In genomic region chr1:212414328-212415106, GRCh38 we compare ENCODE assay signal across 1 cellular context.
TF ChIP-seq lines count a peak whose summit lies in the region.

Gene PACC1 (minus strand): TSS chr1:212414886. CDS start chr1:212414757, 129 bp downstream.

TF ChIP-seq in HepG2, 621 proteins besides CTCF, POLR2A, EP300 and RAD21 (continued from another document and continues in another):
- TF ChIP-seq THAP8 (CRISPR knock-in tag; IDR thresholded peaks at IDR 0.05; ENCODE audit: borderline replicate concordance) (0 out of 2 replicates have a peak, but pooled peaks have one; percentile 43), ZNF607 (CRISPR knock-in tag; IDR thresholded peaks at IDR 0.05; ENCODE audit: borderline replicate concordance) (0 out of 2 replicates have a peak, but pooled peaks have one; percentile 43), SP1 (IDR thresholded peaks at IDR 0.05) (no peak), SP1 (CRISPR knock-in tag; IDR thresholded peaks at IDR 0.05) (peak; percentile 49), KAT8 (CRISPR knock-in tag; IDR thresholded peaks at IDR 0.05) (peak; percentile 73), SRY (CRISPR knock-in tag; IDR thresholded peaks at IDR 0.05) (0 out of 2 replicates have a peak, but pooled peaks have one; percentile 45), ATF5 (CRISPR knock-in tag; IDR thresholded peaks at IDR 0.05; ENCODE audit: low read depth) (no peak; the same call in 1 of the 2 replicates), ERF (CRISPR knock-in tag; IDR thresholded peaks at IDR 0.05) (peak; percentile 61; the same call in 1 of the 2 replicates), ZNF839 (CRISPR knock-in tag; IDR thresholded peaks at IDR 0.05; ENCODE audit: borderline replicate concordance) (peak; percentile 43; the same call in 1 of the 2 replicates), PHF20 (CRISPR knock-in tag; IDR thresholded peaks at IDR 0.05) (peak; percentile 49; the same call in 1 of the 2 replicates), TBL1XR1 (IDR thresholded peaks at IDR 0.05; ENCODE audit: borderline replicate concordance, low read length, partially characterized antibody) (peak; percentile 37), ZBTB25 (CRISPR knock-in tag; IDR thresholded peaks at IDR 0.05) (peak; percentile 58; the same call in 1 of the 2 replicates), RBFOX2 (IDR thresholded peaks at IDR 0.05; ENCODE audit: low read depth, low read length) (peak; percentile 86), SOX6 (IDR thresholded peaks at IDR 0.05) (no peak), SOX6 (CRISPR knock-in tag; IDR thresholded peaks at IDR 0.05) (peak; percentile 9; the same call in 1 of the 2 replicates), ZBTB20 (CRISPR knock-in tag; IDR thresholded peaks at IDR 0.05; ENCODE audit: borderline replicate concordance, low read depth) (peak; percentile 40; the same call in 1 of the 2 replicates), ZNF33A (CRISPR knock-in tag; IDR thresholded peaks at IDR 0.05; ENCODE audit: borderline replicate concordance) (no peak), NFKB2 (CRISPR knock-in tag; IDR thresholded peaks at IDR 0.05; ENCODE audit: borderline replicate concordance) (peak; percentile 1; the same call in 1 of the 2 replicates), ZEB1 (IDR thresholded peaks at IDR 0.05; ENCODE audit: insufficient replicate concordance, low read depth) (no peak), ASH2L (IDR thresholded peaks at IDR 0.05; ENCODE audit: insufficient read length, low read depth, low read length) (peak; percentile 53), ZNF879 (CRISPR knock-in tag; IDR thresholded peaks at IDR 0.05) (peak; percentile 6; the same call in 1 of the 2 replicates), HDAC2 (CRISPR knock-in tag; IDR thresholded peaks at IDR 0.05) (peak; percentile 59; the same call in 1 of the 2 replicates), BCL3 (CRISPR knock-in tag; IDR thresholded peaks at IDR 0.05) (peak; percentile 49; the same call in 1 of the 2 replicates), ATF7-NPFF (CRISPR knock-in tag; IDR thresholded peaks at IDR 0.05; ENCODE audit: low read depth) (peak; percentile 41; the same call in 1 of the 2 replicates), NPAS2 (CRISPR knock-in tag; IDR thresholded peaks at IDR 0.05; ENCODE audit: borderline replicate concordance) (no peak), NR2F1 (CRISPR knock-in tag; IDR thresholded peaks at IDR 0.05) (0 out of 4 replicates have a peak, but pooled peaks of 1 of the 2 experiments have one; percentile 16), ZSCAN9 (CRISPR knock-in tag; IDR thresholded peaks at IDR 0.05; ENCODE audit: borderline replicate concordance) (0 out of 2 replicates have a peak, but pooled peaks have one; percentile 19), ZNF770 (CRISPR knock-in tag; IDR thresholded peaks at IDR 0.05) (0 out of 2 replicates have a peak, but pooled peaks have one; percentile 35), ZNF331 (CRISPR knock-in tag; IDR thresholded peaks at IDR 0.05) (peak; percentile 37; the same call in 1 of the 2 replicates), NCOA1 (CRISPR knock-in tag; IDR thresholded peaks at IDR 0.05) (no peak), TGIF2 (CRISPR knock-in tag; IDR thresholded peaks at IDR 0.05) (0 out of 2 replicates have a peak, but pooled peaks have one; percentile 51), ZFX (CRISPR knock-in tag; IDR thresholded peaks at IDR 0.05; ENCODE audit: low read depth) (peak; percentile 92), TFE3 (CRISPR knock-in tag; IDR thresholded peaks at IDR 0.05) (peak; percentile 60; the same call in 1 of the 2 replicates), GZF1 (CRISPR knock-in tag; IDR thresholded peaks at IDR 0.05) (0 out of 2 replicates have a peak, but pooled peaks have one; percentile 78), ZNF619 (CRISPR knock-in tag; IDR thresholded peaks at IDR 0.05) (peak; percentile 9; the same call in 1 of the 2 replicates), ZNF143 (CRISPR knock-in tag; IDR thresholded peaks at IDR 0.05) (peak; percentile 96)
- TF ChIP-seq, protein P1, sequence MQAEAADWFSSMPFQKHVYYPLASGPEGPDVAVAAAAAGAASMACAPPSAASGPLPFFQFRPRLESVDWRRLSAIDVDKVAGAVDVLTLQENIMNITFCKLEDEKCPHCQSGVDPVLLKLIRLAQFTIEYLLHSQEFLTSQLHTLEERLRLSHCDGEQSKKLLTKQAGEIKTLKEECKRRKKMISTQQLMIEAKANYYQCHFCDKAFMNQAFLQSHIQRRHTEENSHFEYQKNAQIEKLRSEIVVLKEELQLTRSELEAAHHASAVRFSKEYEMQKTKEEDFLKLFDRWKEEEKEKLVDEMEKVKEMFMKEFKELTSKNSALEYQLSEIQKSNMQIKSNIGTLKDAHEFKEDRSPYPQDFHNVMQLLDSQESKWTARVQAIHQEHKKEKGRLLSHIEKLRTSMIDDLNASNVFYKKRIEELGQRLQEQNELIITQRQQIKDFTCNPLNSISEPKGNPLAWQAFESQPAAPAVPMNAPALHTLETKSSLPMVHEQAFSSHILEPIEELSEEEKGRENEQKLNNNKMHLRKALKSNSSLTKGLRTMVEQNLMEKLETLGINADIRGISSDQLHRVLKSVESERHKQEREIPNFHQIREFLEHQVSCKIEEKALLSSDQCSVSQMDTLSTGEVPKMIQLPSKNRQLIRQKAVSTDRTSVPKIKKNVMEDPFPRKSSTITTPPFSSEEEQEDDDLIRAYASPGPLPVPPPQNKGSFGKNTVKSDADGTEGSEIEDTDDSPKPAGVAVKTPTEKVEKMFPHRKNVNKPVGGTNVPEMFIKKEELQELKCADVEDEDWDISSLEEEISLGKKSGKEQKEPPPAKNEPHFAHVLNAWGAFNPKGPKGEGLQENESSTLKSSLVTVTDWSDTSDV (CRISPR knock-in tag; IDR thresholded peaks at IDR 0.05): no peak
- TF ChIP-seq, protein P2, sequence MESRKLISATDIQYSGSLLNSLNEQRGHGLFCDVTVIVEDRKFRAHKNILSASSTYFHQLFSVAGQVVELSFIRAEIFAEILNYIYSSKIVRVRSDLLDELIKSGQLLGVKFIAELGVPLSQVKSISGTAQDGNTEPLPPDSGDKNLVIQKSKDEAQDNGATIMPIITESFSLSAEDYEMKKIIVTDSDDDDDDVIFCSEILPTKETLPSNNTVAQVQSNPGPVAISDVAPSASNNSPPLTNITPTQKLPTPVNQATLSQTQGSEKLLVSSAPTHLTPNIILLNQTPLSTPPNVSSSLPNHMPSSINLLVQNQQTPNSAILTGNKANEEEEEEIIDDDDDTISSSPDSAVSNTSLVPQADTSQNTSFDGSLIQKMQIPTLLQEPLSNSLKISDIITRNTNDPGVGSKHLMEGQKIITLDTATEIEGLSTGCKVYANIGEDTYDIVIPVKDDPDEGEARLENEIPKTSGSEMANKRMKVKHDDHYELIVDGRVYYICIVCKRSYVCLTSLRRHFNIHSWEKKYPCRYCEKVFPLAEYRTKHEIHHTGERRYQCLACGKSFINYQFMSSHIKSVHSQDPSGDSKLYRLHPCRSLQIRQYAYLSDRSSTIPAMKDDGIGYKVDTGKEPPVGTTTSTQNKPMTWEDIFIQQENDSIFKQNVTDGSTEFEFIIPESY (CRISPR knock-in tag; IDR thresholded peaks at IDR 0.05): peak; percentile 26; the same call in 1 of the 2 replicates
- TF ChIP-seq, protein P3, sequence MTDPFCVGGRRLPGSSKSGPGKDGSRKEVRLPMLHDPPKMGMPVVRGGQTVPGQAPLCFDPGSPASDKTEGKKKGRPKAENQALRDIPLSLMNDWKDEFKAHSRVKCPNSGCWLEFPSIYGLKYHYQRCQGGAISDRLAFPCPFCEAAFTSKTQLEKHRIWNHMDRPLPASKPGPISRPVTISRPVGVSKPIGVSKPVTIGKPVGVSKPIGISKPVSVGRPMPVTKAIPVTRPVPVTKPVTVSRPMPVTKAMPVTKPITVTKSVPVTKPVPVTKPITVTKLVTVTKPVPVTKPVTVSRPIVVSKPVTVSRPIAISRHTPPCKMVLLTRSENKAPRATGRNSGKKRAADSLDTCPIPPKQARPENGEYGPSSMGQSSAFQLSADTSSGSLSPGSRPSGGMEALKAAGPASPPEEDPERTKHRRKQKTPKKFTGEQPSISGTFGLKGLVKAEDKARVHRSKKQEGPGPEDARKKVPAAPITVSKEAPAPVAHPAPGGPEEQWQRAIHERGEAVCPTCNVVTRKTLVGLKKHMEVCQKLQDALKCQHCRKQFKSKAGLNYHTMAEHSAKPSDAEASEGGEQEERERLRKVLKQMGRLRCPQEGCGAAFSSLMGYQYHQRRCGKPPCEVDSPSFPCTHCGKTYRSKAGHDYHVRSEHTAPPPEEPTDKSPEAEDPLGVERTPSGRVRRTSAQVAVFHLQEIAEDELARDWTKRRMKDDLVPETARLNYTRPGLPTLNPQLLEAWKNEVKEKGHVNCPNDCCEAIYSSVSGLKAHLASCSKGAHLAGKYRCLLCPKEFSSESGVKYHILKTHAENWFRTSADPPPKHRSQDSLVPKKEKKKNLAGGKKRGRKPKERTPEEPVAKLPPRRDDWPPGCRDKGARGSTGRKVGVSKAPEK (CRISPR knock-in tag; IDR thresholded peaks at IDR 0.05; ENCODE audit: borderline replicate concordance): 0 out of 2 replicates have a peak, but pooled peaks have one; percentile 46
- TF ChIP-seq, protein P4, sequence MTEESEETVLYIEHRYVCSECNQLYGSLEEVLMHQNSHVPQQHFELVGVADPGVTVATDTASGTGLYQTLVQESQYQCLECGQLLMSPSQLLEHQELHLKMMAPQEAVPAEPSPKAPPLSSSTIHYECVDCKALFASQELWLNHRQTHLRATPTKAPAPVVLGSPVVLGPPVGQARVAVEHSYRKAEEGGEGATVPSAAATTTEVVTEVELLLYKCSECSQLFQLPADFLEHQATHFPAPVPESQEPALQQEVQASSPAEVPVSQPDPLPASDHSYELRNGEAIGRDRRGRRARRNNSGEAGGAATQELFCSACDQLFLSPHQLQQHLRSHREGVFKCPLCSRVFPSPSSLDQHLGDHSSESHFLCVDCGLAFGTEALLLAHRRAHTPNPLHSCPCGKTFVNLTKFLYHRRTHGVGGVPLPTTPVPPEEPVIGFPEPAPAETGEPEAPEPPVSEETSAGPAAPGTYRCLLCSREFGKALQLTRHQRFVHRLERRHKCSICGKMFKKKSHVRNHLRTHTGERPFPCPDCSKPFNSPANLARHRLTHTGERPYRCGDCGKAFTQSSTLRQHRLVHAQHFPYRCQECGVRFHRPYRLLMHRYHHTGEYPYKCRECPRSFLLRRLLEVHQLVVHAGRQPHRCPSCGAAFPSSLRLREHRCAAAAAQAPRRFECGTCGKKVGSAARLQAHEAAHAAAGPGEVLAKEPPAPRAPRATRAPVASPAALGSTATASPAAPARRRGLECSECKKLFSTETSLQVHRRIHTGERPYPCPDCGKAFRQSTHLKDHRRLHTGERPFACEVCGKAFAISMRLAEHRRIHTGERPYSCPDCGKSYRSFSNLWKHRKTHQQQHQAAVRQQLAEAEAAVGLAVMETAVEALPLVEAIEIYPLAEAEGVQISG (CRISPR knock-in tag; IDR thresholded peaks at IDR 0.05): peak; percentile 70
- TF ChIP-seq, protein P5, sequence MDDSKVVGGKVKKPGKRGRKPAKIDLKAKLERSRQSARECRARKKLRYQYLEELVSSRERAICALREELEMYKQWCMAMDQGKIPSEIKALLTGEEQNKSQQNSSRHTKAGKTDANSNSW (CRISPR knock-in tag; IDR thresholded peaks at IDR 0.05; ENCODE audit: borderline replicate concordance): peak; percentile 15; the same call in 1 of the 2 replicates
